ENCODE assay signal across 8 cellular contexts in the genomic region with DNA sequence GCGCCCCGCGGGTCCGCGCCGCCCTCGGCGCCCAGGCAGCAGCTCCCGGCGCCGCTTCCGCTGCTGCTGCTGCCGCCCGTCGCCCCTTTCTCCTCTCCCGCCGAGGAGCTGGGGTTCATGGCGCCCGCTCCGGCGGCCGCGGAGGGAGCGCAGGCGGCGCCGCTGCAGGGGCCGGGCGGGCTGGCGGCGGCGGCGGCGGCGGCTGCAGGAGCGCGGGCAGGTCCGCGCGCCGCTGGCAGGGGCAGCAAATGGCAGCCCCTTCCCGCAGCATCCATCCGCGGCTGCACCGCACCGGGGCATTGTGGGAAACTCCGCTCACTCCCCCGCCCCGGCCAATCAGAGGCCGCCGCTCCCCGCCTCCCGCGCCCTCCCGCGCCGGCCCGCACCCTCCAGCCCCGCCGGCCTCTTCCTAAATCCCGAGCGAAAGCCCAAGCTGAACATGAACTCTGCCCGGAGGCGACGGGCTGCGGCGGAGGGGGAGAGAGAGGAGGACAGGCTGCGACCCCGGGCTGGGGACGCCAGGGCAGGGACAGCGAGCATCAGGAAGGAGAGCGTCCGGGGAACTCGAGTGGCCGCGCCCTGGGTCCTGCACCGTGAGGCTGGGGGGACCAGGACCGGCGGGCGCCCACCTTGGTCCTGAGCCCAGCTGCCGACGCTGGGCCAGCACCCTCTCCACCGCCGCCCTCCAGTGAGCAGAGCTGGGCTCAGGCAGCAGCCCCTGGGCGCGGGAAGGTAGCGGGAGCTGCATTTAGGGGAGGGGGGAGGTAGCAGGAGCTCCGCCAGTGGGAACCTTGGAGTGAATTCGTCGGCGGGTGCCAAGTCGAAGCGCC. TPM values are rescaled to one million over a fixed set of nuclear protein-coding genes. Genes with fewer than 3 reads are reported as not detected.
DNase-seq lines count a peak whose midpoint lies in the region; ATAC-seq and TF ChIP-seq lines count a peak whose summit lies in the region.

Gene DGKI (minus strand): TSS at position 387 of the 830 bp plus-strand sequence.

- 1% methylated on average over 75 to 92 of the region's 93 CpGs for WGBS in heart right ventricle, 2 donors

- no peaks in the 10 kb centered on the region for H3K36me3 ChIP-seq in heart right ventricle

- H3K27me3 ChIP-seq in heart right ventricle, result peaks cover 0 to 66% (median 32%) of the 10 kb centered on the region in 7 donors

- no peaks in the 10 kb centered on the region for H3K9me3 Mint-ChIP-seq in activated CD4-positive, alpha-beta T cell treated with anti-CD3 and anti-CD28 coated beads, Interleukin-2, amount 10 ng/mL, durations not matched to agents 24 days and 14 days
- H3K9me3 Mint-ChIP-seq in activated naive CD4-positive, alpha-beta T cell treated with anti-CD3 and anti-CD28 coated beads, Interleukin-2, amount 50 U/mL, for 72 hours, result peaks cover 0 to 12% of the 10 kb centered on the region in 2 donors

- peaks cover 0 to 11% (median 9%) of the 10 kb centered on the region in 9 donors for H3K4me1 ChIP-seq in heart right ventricle

- H3K27ac ChIP-seq in heart right ventricle, result no peak within 1 kb of the TSS

- peaks cover 55% of the 10 kb centered on the region for H3K27me3 Mint-ChIP-seq in activated CD4-positive, alpha-beta T cell treated with anti-CD3 and anti-CD28 coated beads, Interleukin-2, amount 10 ng/mL, durations not matched to agents 24 days and 14 days

- no peak for TF ChIP-seq CTCF in heart right ventricle (IDR thresholded peaks at IDR 0.05)

- H3K4me3 ChIP-seq in heart right ventricle, result peak within 1 kb of the TSS in 9 of 10 donors; percentile 26 to 52 (median 41)

- ATAC-seq in HG03354 (IDR thresholded peaks at IDR 0.05; ENCODE audit: poor library complexity, severe bottlenecking, unreplicated experiment) (peak; percentile 64), heart right ventricle (peak; percentile 29 to 73 (median 48))
- ATAC-seq in activated naive CD4-positive, alpha-beta T cell treated with anti-CD3 and anti-CD28 coated beads, Interleukin-2, amount 50 U/mL, for 72 hours, result peak; percentile 31 to 72

- intact Hi-C loops in activated CD4-positive, alpha-beta T cell treated with anti-CD3 and anti-CD28 coated beads, Interleukin-2, amount 10 ng/mL, durations not matched to agents 24 days and 14 days (cut with micrococcal nuclease), result loop anchor here (10.0 kb wide), 1 partner anchor 48 kb away; no protein-coding TSS in a partner anchor
- intact Hi-C loops in heart right ventricle (cut with DNase I) (no loop called here), posterior vena cava (cut with DNase I) (loop anchor here in 1 of 2 donors (10.0 kb wide), 1 partner anchor 48 kb away; no protein-coding TSS in a partner anchor)

- in situ Hi-C loops in KBM-7 (cut with MboI; ENCODE audit: low pct_unique_long_range_greater_than_20kb, low sequenced_read_pairs), result no loop called here

- H3K4me3 Mint-ChIP-seq in activated CD4-positive, alpha-beta T cell treated with anti-CD3 and anti-CD28 coated beads, Interleukin-2, amount 10 ng/mL, durations not matched to agents 24 days and 14 days, result peak within 1 kb of the TSS; percentile 70

- DNase-seq in activated CD4-positive, alpha-beta T cell treated with anti-CD3 and anti-CD28 coated beads, Interleukin-2, amount 10 ng/mL, durations not matched to agents 24 days and 14 days, result peak; percentile 70
- no peak for DNase-seq in activated CD4-positive, alpha-beta T cell treated with anti-CD3 and anti-CD28 coated beads, Interleukin-2, amount 50 U/mL, for 4 hours
- DNase-seq in activated naive CD4-positive, alpha-beta T cell treated with anti-CD3 and anti-CD28 coated beads, Interleukin-2, amount 50 U/mL, for 72 hours (ENCODE audit: low spot score in 2 of 2), result peak in 1 of 2 donors; percentile 25
- DNase-seq in heart right ventricle, result peak in 1 of 2 donors; percentile 20
- DNase-seq in posterior vena cava (ENCODE audit: low spot score), result peak; percentile 81
- DNase-seq in mucosa of gallbladder (ENCODE audit: low spot score), result no peak
- DNase-seq in KBM-7, result no peak

- no peak within 1 kb of the TSS for H3K27ac Mint-ChIP-seq in activated CD4-positive, alpha-beta T cell treated with anti-CD3 and anti-CD28 coated beads, Interleukin-2, amount 10 ng/mL, durations not matched to agents 24 days and 14 days
- no peak within 1 kb of the TSS for H3K27ac Mint-ChIP-seq in activated naive CD4-positive, alpha-beta T cell treated with anti-CD3 and anti-CD28 coated beads, Interleukin-2, amount 50 U/mL, for 72 hours

- peaks cover 2% of the 10 kb centered on the region for H3K36me3 Mint-ChIP-seq in activated CD4-positive, alpha-beta T cell treated with anti-CD3 and anti-CD28 coated beads, Interleukin-2, amount 10 ng/mL, durations not matched to agents 24 days and 14 days (ENCODE audit: low read depth)
- H3K36me3 Mint-ChIP-seq in activated naive CD4-positive, alpha-beta T cell treated with anti-CD3 and anti-CD28 coated beads, Interleukin-2, amount 50 U/mL, for 72 hours, result peaks cover 0 to 7% of the 10 kb centered on the region in 2 donors

- no peaks in the 10 kb centered on the region for H3K9me3 ChIP-seq in heart right ventricle

- H3K4me1 Mint-ChIP-seq in activated CD4-positive, alpha-beta T cell treated with anti-CD3 and anti-CD28 coated beads, Interleukin-2, amount 10 ng/mL, durations not matched to agents 24 days and 14 days, result peaks cover 6% of the 10 kb centered on the region

RNA-seq across cellular contexts. Expression of gene DGKI, which starts in this region (rescaled TPM):
- total RNA-seq in activated CD4-positive, alpha-beta T cell treated with anti-CD3 and anti-CD28 coated beads, Interleukin-2, amount 10 ng/mL, durations not matched to agents 24 days and 14 days, result 16.2 and 21.4 TPM in 2 replicates
- total RNA-seq in activated naive CD4-positive, alpha-beta T cell treated with anti-CD3 and anti-CD28 coated beads, Interleukin-2, amount 50 U/mL, for 72 hours, result 10 to 100 TPM in 1 of 2 donors, under 1 TPM in 1; 0.71 to 16.8 TPM
- 1 to 10 TPM in 8 of 10 donors, under 1 TPM in 2; 0.62 to 2.6 (median 1.2) TPM for total RNA-seq in heart right ventricle
- polyA plus RNA-seq in heart right ventricle, result under 1 TPM; 0.16 to 0.22 TPM
- total RNA-seq in posterior vena cava, result 1 to 10 TPM; 2.4 to 6.1 TPM
- total RNA-seq in mucosa of gallbladder, result 3.1 TPM

Comparison
In these comparisons a context has a peak if more than half of its experiments do, and no peak if none do; other contexts are left out.
1. DNase-seq: peak in activated CD4-positive, alpha-beta T cell treated with anti-CD3 and anti-CD28 coated beads, Interleukin-2, amount 10 ng/mL, durations not matched to agents 24 days and 14 days (single experiment) and posterior vena cava (single experiment); none in activated CD4-positive, alpha-beta T cell treated with anti-CD3 and anti-CD28 coated beads, Interleukin-2, amount 50 U/mL, for 4 hours (0 of 2), mucosa of gallbladder (single experiment) and KBM-7 (single experiment).
2. Peak in every context shown above with its lines, with median percentiles within 50 percentile points of each other: ATAC-seq.